17 cellular contexts compared by ENCODE assay signal in genomic region chr17:39306509-39307212, GRCh38.
DNase-seq lines count a peak whose midpoint lies in the region; ATAC-seq and TF ChIP-seq lines count a peak whose summit lies in the region.
"Had no signal": no experiment of that assay in that cellular context is flagged by ENCODE, and none has a peak within 500 bp of the region (broad histone marks: within the 10 kb centered on the region; RNA-seq: fewer than 3 reads in every experiment).

No MANE protein-coding gene starts in this region.

- H3K27ac ChIP-seq in Karpas-422 (ENCODE audit: low read length) (peak overlapping the region; percentile 97), parathyroid adenoma (no peak overlapping the region)
- H3K27ac ChIP-seq: VCaP had no signal

- no peaks in the 10 kb centered on the region for H3K4me1 Mint-ChIP-seq in natural killer cell treated with Interleukin-12 subunit alpha and Interleukin-12 subunit beta and Interleukin-15 and Interleukin-18, amount 100 ng/mL, for 72 hours (ENCODE audit: low read depth in 2 of 2)
- no peaks in the 10 kb centered on the region for H3K4me1 Mint-ChIP-seq in MCF 10A (ENCODE audit: insufficient read depth, unreplicated experiment)

- H3K9me2 ChIP-seq in Karpas-422 (replicated peaks; ENCODE audit: insufficient read depth, low read length) = no peaks in the 10 kb centered on the region

- intact Hi-C loops in MCF 10A (cut with micrococcal nuclease) = no loop called here

- no peak overlapping the region for H3K27ac Mint-ChIP-seq in natural killer cell treated with Interleukin-12 subunit alpha and Interleukin-12 subunit beta and Interleukin-15 and Interleukin-18, amount 100 ng/mL, for 72 hours
- H3K27ac Mint-ChIP-seq in MCF 10A (ENCODE audit: low read depth, unreplicated experiment) = no peak overlapping the region
- H3K27ac Mint-ChIP-seq: stimulated activated naive CD8-positive, alpha-beta T cell treated with anti-CD3 and anti-CD28 coated beads, Interleukin-15, Interleukin-2, amounts not matched to agents 100 ng/mL and 50 ng/mL, for 24 hours had no signal

- POLR2A ChIA-PET in MCF 10A (lab: Yijun Ruan, JAX) = interaction anchor here (1.2 kb wide), 1 partner anchor 14 kb away, joined by 3 read pairs; no protein-coding TSS in a partner anchor

- no peaks in the 10 kb centered on the region for H3K36me3 Mint-ChIP-seq in natural killer cell treated with Interleukin-12 subunit alpha and Interleukin-12 subunit beta and Interleukin-15 and Interleukin-18, amount 100 ng/mL, for 72 hours
- peaks cover 20% of the 10 kb centered on the region for H3K36me3 Mint-ChIP-seq in MCF 10A (ENCODE audit: insufficient read depth, unreplicated experiment)

- TF ChIP-seq CTCF in parathyroid adenoma (IDR thresholded peaks at IDR 0.05) (no peak), MCF 10A (IDR thresholded peaks at IDR 0.05; ENCODE audit: unreplicated experiment) (no peak)

- CTCF ChIA-PET in MCF 10A (lab: Yijun Ruan, JAX) = no interaction called here

- no peaks in the 10 kb centered on the region for H4K20me1 ChIP-seq in Karpas-422 (ENCODE audit: insufficient read depth, low read depth, low read length)

- no peaks in the 10 kb centered on the region for H3K9me3 Mint-ChIP-seq in natural killer cell treated with Interleukin-12 subunit alpha and Interleukin-12 subunit beta and Interleukin-15 and Interleukin-18, amount 100 ng/mL, for 72 hours
- H3K9me3 Mint-ChIP-seq in MCF 10A (ENCODE audit: unreplicated experiment) = no peaks in the 10 kb centered on the region
- H3K9me3 Mint-ChIP-seq: stimulated activated naive CD8-positive, alpha-beta T cell treated with anti-CD3 and anti-CD28 coated beads, Interleukin-15, Interleukin-2, amounts not matched to agents 100 ng/mL and 50 ng/mL, for 24 hours had no signal

- no peak overlapping the region for H3K4me3 Mint-ChIP-seq in natural killer cell treated with Interleukin-12 subunit alpha and Interleukin-12 subunit beta and Interleukin-15 and Interleukin-18, amount 100 ng/mL, for 72 hours
- no peak overlapping the region for H3K4me3 Mint-ChIP-seq in MCF 10A (ENCODE audit: unreplicated experiment)
- H3K4me3 Mint-ChIP-seq: stimulated activated naive CD8-positive, alpha-beta T cell treated with anti-CD3 and anti-CD28 coated beads, Interleukin-15, Interleukin-2, amounts not matched to agents 100 ng/mL and 50 ng/mL, for 24 hours had no signal

- peak; percentile 61 for DNase-seq in EH (ENCODE audit: low read depth)
- DNase-seq in Karpas-422 = peak; percentile 84
- DNase-seq in dedifferentiated amniotic fluid mesenchymal stem cell (ENCODE audit: extremely low spot score) = peak; percentile 33
- DNase-seq in natural killer cell treated with Interleukin-12 subunit alpha and Interleukin-12 subunit beta and Interleukin-15 and Interleukin-18, amount 100 ng/mL, for 72 hours (ENCODE audit: low spot score) = no peak
- DNase-seq in NCI-H2107 (lab: John Stamatoyannopoulos, UW) = no peak
- no peak for DNase-seq in NCI-H82 treated with DMSO at 0.1 percent for 48 hours (lab: John Stamatoyannopoulos, UW; ENCODE audit: unreplicated experiment)
- DNase-seq in MCF 10A (ENCODE audit: unreplicated experiment) = no peak
- DNase-seq: activated CD8-positive, alpha-beta memory T cell treated with anti-CD3 and anti-CD28 coated beads, Interleukin-2, amount 50 U/mL, for 48 hours; Caco-2; effector CD4-positive, alpha-beta T cell; NCI-H510A treated with DMSO at 0.1 percent for 48 hours; SIG-M5; stimulated activated CD4-positive, alpha-beta T cell treated with anti-CD3 and anti-CD28 coated beads, Interleukin-4, amount 100 ng/mL, for 1 hour had no signal

- peaks cover 9% of the 10 kb centered on the region; the same call in 1 of the 2 replicates for H3K79me2 ChIP-seq in Karpas-422 (ENCODE audit: low read length)
- H3K79me2 ChIP-seq in parathyroid adenoma = no peaks in the 10 kb centered on the region

- 0 out of 2 replicates have a peak overlapping the region, but pooled peaks have one; percentile 1 for H2AFZ ChIP-seq in Karpas-422 (ENCODE audit: low read length)
- H2AFZ ChIP-seq in parathyroid adenoma = no peak overlapping the region

- H3K4me1 ChIP-seq in Karpas-422 (ENCODE audit: low read length) (peaks cover 43% of the 10 kb centered on the region), parathyroid adenoma (no peaks in the 10 kb centered on the region)
- H3K4me1 ChIP-seq: Caco-2 had no signal

- no peak for ATAC-seq in natural killer cell treated with Interleukin-12 subunit alpha and Interleukin-12 subunit beta and Interleukin-15 and Interleukin-18, amount 100 ng/mL, for 72 hours

- H3K27me3 Mint-ChIP-seq in natural killer cell treated with Interleukin-12 subunit alpha and Interleukin-12 subunit beta and Interleukin-15 and Interleukin-18, amount 100 ng/mL, for 72 hours = no peaks in the 10 kb centered on the region
- H3K27me3 Mint-ChIP-seq in MCF 10A (ENCODE audit: insufficient read depth, unreplicated experiment) = no peaks in the 10 kb centered on the region
- H3K27me3 Mint-ChIP-seq: stimulated activated naive CD8-positive, alpha-beta T cell treated with anti-CD3 and anti-CD28 coated beads, Interleukin-15, Interleukin-2, amounts not matched to agents 100 ng/mL and 50 ng/mL, for 24 hours had no signal

- H3K4me2 ChIP-seq in Karpas-422 (ENCODE audit: low read depth, low read length, poor library complexity, severe bottlenecking) (peak overlapping the region; percentile 91), parathyroid adenoma (ENCODE audit: low read length) (peak overlapping the region; percentile 13)

- H3K36me3 ChIP-seq in Karpas-422 (ENCODE audit: insufficient read depth, low read length) (no peaks in the 10 kb centered on the region), parathyroid adenoma (ENCODE audit: control insufficient read depth, insufficient read depth, low read length) (no peaks in the 10 kb centered on the region)

- H3K27me3 ChIP-seq in Karpas-422 (ENCODE audit: low read length) = no peaks in the 10 kb centered on the region
- no peaks in the 10 kb centered on the region for H3K27me3 ChIP-seq in parathyroid adenoma (ENCODE audit: control insufficient read depth, insufficient read depth, low read length)

- H3K9me3 ChIP-seq in Karpas-422 (ENCODE audit: low read length) (no peaks in the 10 kb centered on the region), parathyroid adenoma (ENCODE audit: control insufficient read depth, low read length) (no peaks in the 10 kb centered on the region)
- H3K9me3 ChIP-seq: Caco-2 had no signal

- H3K4me3 ChIP-seq in Karpas-422 (ENCODE audit: low read length) = peak overlapping the region; percentile 63
- no peak overlapping the region for H3K4me3 ChIP-seq in parathyroid adenoma (ENCODE audit: low read depth, low read length)
- H3K4me3 ChIP-seq: lung had no signal

- no TSS peak for BruUV-seq in MCF 10A (replicated peaks; lab: Mats Ljungman, UMichigan)

- peak overlapping the region; percentile 59 for H3K9ac ChIP-seq in Karpas-422 (ENCODE audit: low read length)
- H3K9ac ChIP-seq in parathyroid adenoma = no peak overlapping the region

Comparison
In these comparisons a context has a peak if more than half of its experiments do, and no peak if none do; other contexts are left out.
1. DNase-seq: peak in EH (single experiment), Karpas-422 (single experiment) and dedifferentiated amniotic fluid mesenchymal stem cell (single experiment); none in natural killer cell treated with Interleukin-12 subunit alpha and Interleukin-12 subunit beta and Interleukin-15 and Interleukin-18, amount 100 ng/mL, for 72 hours (single experiment), NCI-H2107 (single experiment), NCI-H82 treated with DMSO at 0.1 percent for 48 hours (single experiment) and MCF 10A (single experiment).